In genomic region chr1:92831762-92832536, GRCh38 we compare ENCODE assay signal across 8 cellular contexts. TPM values are rescaled to one million over a fixed set of nuclear protein-coding genes. Genes with fewer than 3 reads are reported as not detected.
DNase-seq lines count a peak whose midpoint lies in the region; ATAC-seq and TF ChIP-seq lines count a peak whose summit lies in the region.

Gene RPL5, plus strand, starts transcription at chr1:92832040. Its CDS starts 75 bp downstream, at chr1:92832115.

- no peaks in the 10 kb centered on the region for H3K27me3 Mint-ChIP-seq in T-helper 1 cell treated with Interleukin-12 subunit alpha and Interleukin-12 subunit beta and Interleukin-4 antibody, amounts not matched to agents 30 μg/mL and 1 μg/mL, for 36 hours (ENCODE audit: low read depth)

- H3K27ac ChIP-seq in left ventricle myocardium inferior (replicated peaks): peak within 1 kb of the TSS; percentile 88
- H3K27ac ChIP-seq in prostate gland: peak within 1 kb of the TSS; percentile 92 to 93
- H3K27ac ChIP-seq in urinary bladder (ENCODE audit: low read depth): peak within 1 kb of the TSS; percentile 92

- H3K36me3 ChIP-seq in left ventricle myocardium inferior (peaks cover 36% of the 10 kb centered on the region), prostate gland (no peaks in the 10 kb centered on the region), urinary bladder (ENCODE audit: insufficient read depth) (peaks cover 6% of the 10 kb centered on the region)

- peak; percentile 88 for ATAC-seq in HG02885 (IDR thresholded peaks at IDR 0.05; ENCODE audit: poor library complexity, unreplicated experiment)

- under 1% methylated on average over 57 of the region's 57 CpGs for WGBS in prostate gland
- WGBS in urinary bladder: under 1% methylated on average over 57 of the region's 57 CpGs

- H3K4me3 ChIP-seq in left ventricle myocardium inferior (peak within 1 kb of the TSS; percentile 96), prostate gland (peak within 1 kb of the TSS; percentile 91 to 94), urinary bladder (ENCODE audit: low read depth, low read length) (peak within 1 kb of the TSS; percentile 92)

- peak; percentile 97 for DNase-seq in NCI-H1694 (lab: John Stamatoyannopoulos, UW)
- DNase-seq in amniotic stem cell (lab: John Stamatoyannopoulos, UW): peak; percentile 97
- DNase-seq in left ventricle myocardium inferior: peak; percentile 97
- peak; percentile 95 for DNase-seq in prostate gland (ENCODE audit: low spot score)

- no peaks in the 10 kb centered on the region for H3K9me3 Mint-ChIP-seq in T-helper 1 cell treated with Interleukin-12 subunit alpha and Interleukin-12 subunit beta and Interleukin-4 antibody, amounts not matched to agents 30 μg/mL and 1 μg/mL, for 36 hours

- H3K9me3 ChIP-seq in left ventricle myocardium inferior (replicated peaks) (no peaks in the 10 kb centered on the region), prostate gland (no peaks in the 10 kb centered on the region)

- H3K4me1 ChIP-seq in left ventricle myocardium inferior: peaks cover 54% of the 10 kb centered on the region
- peaks cover 16% of the 10 kb centered on the region for H3K4me1 ChIP-seq in prostate gland (replicated peaks)
- no peaks in the 10 kb centered on the region for H3K4me1 ChIP-seq in urinary bladder (ENCODE audit: insufficient read depth)

- H3K27me3 ChIP-seq in left ventricle myocardium inferior (ENCODE audit: low read depth): no peaks in the 10 kb centered on the region
- no peaks in the 10 kb centered on the region for H3K27me3 ChIP-seq in prostate gland (replicated peaks; ENCODE audit: insufficient read depth)

- peak within 1 kb of the TSS; percentile 96 for H3K4me3 Mint-ChIP-seq in T-helper 1 cell treated with Interleukin-12 subunit alpha and Interleukin-12 subunit beta and Interleukin-4 antibody, amounts not matched to agents 30 μg/mL and 1 μg/mL, for 36 hours

- peak within 1 kb of the TSS; percentile 96 for H3K27ac Mint-ChIP-seq in T-helper 1 cell treated with Interleukin-12 subunit alpha and Interleukin-12 subunit beta and Interleukin-4 antibody, amounts not matched to agents 30 μg/mL and 1 μg/mL, for 36 hours

- H3K36me3 Mint-ChIP-seq in T-helper 1 cell treated with Interleukin-12 subunit alpha and Interleukin-12 subunit beta and Interleukin-4 antibody, amounts not matched to agents 30 μg/mL and 1 μg/mL, for 36 hours (ENCODE audit: low read depth): peaks cover 47% of the 10 kb centered on the region

- peak; percentile 100 for TF ChIP-seq POLR2A in GM15510 (IDR thresholded peaks at IDR 0.05; ENCODE audit: borderline replicate concordance, extremely low read depth, insufficient read length)
- peak; percentile 90 for TF ChIP-seq POLR2A in prostate gland (IDR thresholded peaks at IDR 0.05)

- peaks cover 40% of the 10 kb centered on the region for H3K4me1 Mint-ChIP-seq in T-helper 1 cell treated with Interleukin-12 subunit alpha and Interleukin-12 subunit beta and Interleukin-4 antibody, amounts not matched to agents 30 μg/mL and 1 μg/mL, for 36 hours (ENCODE audit: low read depth)

- TF ChIP-seq CTCF in left ventricle myocardium inferior (IDR thresholded peaks at IDR 0.05; ENCODE audit: borderline replicate concordance) (peak; percentile 94), prostate gland (IDR thresholded peaks at IDR 0.05) (peak; percentile 94 to 99 (median 98))

- intact Hi-C loops in left ventricle myocardium inferior (cut with micrococcal nuclease): no loop called here
- intact Hi-C loops in prostate gland (cut with DNase I): loop anchor here (5.0 kb wide), 1 partner anchor 50 kb away; no protein-coding TSS in a partner anchor

RNA-seq across cellular contexts. Expression of gene RPL5, which starts in this region (rescaled TPM):
- total RNA-seq in left ventricle myocardium inferior (552 TPM), prostate gland (1,000 to 10,000 TPM; 1,039 to 1,980 TPM), urinary bladder (1,628 TPM)
- polyA plus RNA-seq in urinary bladder: 1,942 TPM

Comparison
In these comparisons a context has a peak if more than half of its experiments do, and no peak if none do; other contexts are left out.
1. Peak in every context shown above with its lines: DNase-seq, ATAC-seq, H3K4me3 ChIP-seq and H3K27ac ChIP-seq.